Comparison of ENCODE assay signal across 8 cellular contexts in the genomic region with DNA sequence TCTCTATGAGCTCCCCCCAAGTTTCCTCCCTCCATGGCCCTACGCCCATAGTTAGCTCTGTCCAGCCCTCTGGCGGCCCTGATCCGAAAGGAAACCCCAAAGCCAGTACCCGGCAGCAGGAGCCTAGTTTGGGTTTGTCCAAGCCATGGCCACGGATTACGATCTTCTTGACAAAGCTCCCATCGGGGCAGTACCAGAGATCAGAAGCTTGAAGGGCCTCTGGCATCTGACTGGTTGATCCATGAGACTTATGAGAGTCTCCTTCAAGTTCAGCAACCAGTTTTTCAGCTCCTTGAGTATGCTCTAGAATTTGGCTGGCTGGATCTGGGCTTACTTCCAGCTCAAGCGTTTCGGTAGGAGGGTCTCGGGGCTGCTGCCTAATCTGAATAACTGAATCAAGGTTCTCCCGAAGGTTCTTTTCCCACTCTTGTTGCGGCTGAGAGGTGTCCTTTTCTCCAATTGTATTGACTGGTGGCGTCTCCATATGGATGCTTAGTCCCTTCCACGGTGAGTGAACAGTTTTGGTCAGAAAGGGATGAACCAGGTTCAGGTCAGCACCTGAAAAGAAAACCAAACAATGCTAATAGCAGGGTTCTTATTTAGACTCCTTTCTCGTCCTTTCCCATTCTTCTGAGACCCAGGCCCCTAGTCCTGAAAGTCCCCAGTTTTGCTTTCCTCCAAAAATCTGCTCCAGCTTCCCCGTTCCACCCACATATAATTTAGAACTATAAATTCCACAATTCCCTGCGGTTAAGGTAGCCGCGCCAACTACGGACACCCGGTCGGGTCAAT. TPM values are rescaled to one million over a fixed set of nuclear protein-coding genes. Genes with fewer than 3 reads are reported as not detected.
A peak's percentile ranks its signal among the peaks of the same experiment; 100 is the strongest.
DNase-seq lines count a peak whose midpoint lies in the region; ATAC-seq and TF ChIP-seq lines count a peak whose summit lies in the region.

No MANE protein-coding gene starts in this region.

- no peak for TF ChIP-seq POLR2A in gastroesophageal sphincter (IDR thresholded peaks at IDR 0.05)

- no peak for DNase-seq in activated CD8-positive, alpha-beta memory T cell treated with anti-CD3 and anti-CD28 coated beads, Interleukin-2, amount 10 ng/mL, durations not matched to agents 7 days and 5 days
- DNase-seq in activated CD8-positive, alpha-beta memory T cell treated with anti-CD3 and anti-CD28 coated beads, Interleukin-2, amount 50 U/mL, for 48 hours, result no peak
- DNase-seq in T-cell (no peak), NCI-H2081 (lab: John Stamatoyannopoulos, UW) (no peak)

- H3K36me3 Mint-ChIP-seq in activated CD8-positive, alpha-beta memory T cell treated with anti-CD3 and anti-CD28 coated beads, Interleukin-2, amount 10 ng/mL, durations not matched to agents 7 days and 5 days, result peaks cover 13% of the 10 kb centered on the region
- H3K36me3 Mint-ChIP-seq in T-cell, result peaks cover 17% of the 10 kb centered on the region

- peaks cover 4% of the 10 kb centered on the region for H3K27me3 Mint-ChIP-seq in activated CD8-positive, alpha-beta memory T cell treated with anti-CD3 and anti-CD28 coated beads, Interleukin-2, amount 10 ng/mL, durations not matched to agents 7 days and 5 days
- H3K27me3 Mint-ChIP-seq in T-cell, result no peaks in the 10 kb centered on the region

- peak overlapping the region; percentile 27 for H3K9ac ChIP-seq in rectal smooth muscle tissue (ENCODE audit: low read length)

- H3K4me1 ChIP-seq in gastroesophageal sphincter (peaks cover 7 to 49% (median 24%) of the 10 kb centered on the region in 3 donors), rectal smooth muscle tissue (ENCODE audit: control insufficient read depth, insufficient read depth, low read length) (peaks cover 14% of the 10 kb centered on the region)

- 18 to 37% methylated on average over 8 to 16 of the region's 22 CpGs for WGBS in gastroesophageal sphincter (ENCODE audit: low coverage in 1 of 2), 2 donors

- H3K27ac ChIP-seq in gastroesophageal sphincter (peak overlapping the region; percentile 47 to 93 (median 92)), rectal smooth muscle tissue (ENCODE audit: low read depth, low read length) (peak overlapping the region; percentile 95)

- H3K36me3 ChIP-seq in gastroesophageal sphincter (peaks cover 0 to 25% of the 10 kb centered on the region in 2 donors), rectal smooth muscle tissue (ENCODE audit: control insufficient read depth, insufficient read depth, low read length) (peaks cover 8% of the 10 kb centered on the region)

- TF ChIP-seq EP300 in gastroesophageal sphincter (IDR thresholded peaks at IDR 0.05), result no peak

- POLR2A ChIA-PET in T-cell (lab: Charles Lee), result interaction anchor here (0.5 to 0.7 kb wide), 5 partner anchors 18 to 469 kb away, joined by 3 to 7 read pairs (median 3); partner anchors contain the start of gene C6orf47 (in 1 of the 2)

- H3K4me3 Mint-ChIP-seq in activated CD8-positive, alpha-beta memory T cell treated with anti-CD3 and anti-CD28 coated beads, Interleukin-2, amount 10 ng/mL, durations not matched to agents 7 days and 5 days, result peak overlapping the region; percentile 80
- H3K4me3 Mint-ChIP-seq in T-cell, result peak overlapping the region; percentile 86 to 99 (median 88)

- H3K9me3 Mint-ChIP-seq in activated CD8-positive, alpha-beta memory T cell treated with anti-CD3 and anti-CD28 coated beads, Interleukin-2, amount 10 ng/mL, durations not matched to agents 7 days and 5 days (ENCODE audit: low read depth), result no peaks in the 10 kb centered on the region
- no peaks in the 10 kb centered on the region for H3K9me3 Mint-ChIP-seq in T-cell

- ATAC-seq in activated CD8-positive, alpha-beta memory T cell treated with anti-CD3 and anti-CD28 coated beads, Interleukin-2, amount 10 ng/mL, durations not matched to agents 7 days and 5 days, result no peak
- ATAC-seq in T-cell (replicated peaks in 1 of 4) (peak in 1 of 4 experiments; percentile 14), gastroesophageal sphincter (peak; percentile 50), HG03045 (IDR thresholded peaks at IDR 0.05; ENCODE audit: unreplicated experiment) (no peak), GM18498 (IDR thresholded peaks at IDR 0.05; ENCODE audit: unreplicated experiment) (no peak)

- no peak for TF ChIP-seq CTCF in gastroesophageal sphincter (IDR thresholded peaks at IDR 0.05)

- H3K4me3 ChIP-seq in gastroesophageal sphincter (peak overlapping the region; percentile 50 to 89), rectal smooth muscle tissue (ENCODE audit: low read length) (peak overlapping the region; percentile 81)

- H3K4me1 Mint-ChIP-seq in activated CD8-positive, alpha-beta memory T cell treated with anti-CD3 and anti-CD28 coated beads, Interleukin-2, amount 10 ng/mL, durations not matched to agents 7 days and 5 days, result peaks cover 36% of the 10 kb centered on the region
- peaks cover 46 to 49% (median 49%) of the 10 kb centered on the region in 3 donors for H3K4me1 Mint-ChIP-seq in T-cell

- CTCF ChIA-PET in activated CD8-positive, alpha-beta memory T cell treated with anti-CD3 and anti-CD28 coated beads, Interleukin-2, amount 10 ng/mL, durations not matched to agents 7 days and 5 days (lab: Charles Lee), result interaction anchor here (0.7 to 5.0 kb wide), 6 partner anchors 11 to 532 kb away, joined by 3 to 47 read pairs (median 7); partner anchors contain the start of gene GPSM3
- CTCF ChIA-PET in T-cell (lab: Charles Lee), result no interaction called here

- H3K27me3 ChIP-seq in gastroesophageal sphincter (no peaks in the 10 kb centered on the region), rectal smooth muscle tissue (ENCODE audit: control insufficient read depth, insufficient read depth, low read length) (no peaks in the 10 kb centered on the region)

- H3K27ac Mint-ChIP-seq in activated CD8-positive, alpha-beta memory T cell treated with anti-CD3 and anti-CD28 coated beads, Interleukin-2, amount 10 ng/mL, durations not matched to agents 7 days and 5 days, result peak overlapping the region; percentile 98
- H3K27ac Mint-ChIP-seq in T-cell, result peak overlapping the region; percentile 87 to 93

- H3K9me3 ChIP-seq in gastroesophageal sphincter, result no peaks in the 10 kb centered on the region

RNA-seq across cellular contexts. Expression of gene FKBPL, which starts 0.6 kb away (rescaled TPM):
- total RNA-seq in activated CD8-positive, alpha-beta memory T cell treated with anti-CD3 and anti-CD28 coated beads, Interleukin-2, amount 10 ng/mL, durations not matched to agents 7 days and 5 days, result 1 to 10 TPM; 7.4 to 7.9 TPM
- total RNA-seq in T-cell (1 to 10 TPM in 4 of 5 donors, under 1 TPM in 1; 0.83 to 3.7 (median 1.5) TPM), gastroesophageal sphincter (1 to 10 TPM; 2.3 to 4.2 (median 3.7) TPM)

RNA-seq across cellular contexts. Expression of gene ATF6B, which starts 1.4 kb away (rescaled TPM):
- 100 to 1,000 TPM; 119 to 135 TPM for total RNA-seq in activated CD8-positive, alpha-beta memory T cell treated with anti-CD3 and anti-CD28 coated beads, Interleukin-2, amount 10 ng/mL, durations not matched to agents 7 days and 5 days
- total RNA-seq in T-cell (100 to 1,000 TPM; 106 to 151 (median 145) TPM), gastroesophageal sphincter (10 to 100 TPM; 13.3 to 26.9 (median 25.2) TPM)

RNA-seq across cellular contexts. Expression of gene TNXB, which starts 20.4 kb away (rescaled TPM):
- 1 to 10 TPM; 3.1 to 5.5 TPM for total RNA-seq in activated CD8-positive, alpha-beta memory T cell treated with anti-CD3 and anti-CD28 coated beads, Interleukin-2, amount 10 ng/mL, durations not matched to agents 7 days and 5 days
- total RNA-seq in T-cell (10 to 100 TPM in 4 of 5 donors, 1 to 10 TPM in 1; 8.0 to 20.9 (median 15.4) TPM), gastroesophageal sphincter (100 to 1,000 TPM; 148 to 394 (median 190) TPM)

RNA-seq across cellular contexts. Expression of gene PRRT1, which starts 22.2 kb away (rescaled TPM):
- under 1 TPM; 0.23 to 0.28 TPM for total RNA-seq in activated CD8-positive, alpha-beta memory T cell treated with anti-CD3 and anti-CD28 coated beads, Interleukin-2, amount 10 ng/mL, durations not matched to agents 7 days and 5 days
- 1 to 10 TPM; 1.7 to 3.3 (median 2.3) TPM for total RNA-seq in T-cell
- total RNA-seq in gastroesophageal sphincter, result 1 to 10 TPM; 1.2 to 4.8 (median 3.1) TPM

RNA-seq across cellular contexts. Expression of gene PPT2, which starts 24.4 kb away (rescaled TPM):
- total RNA-seq in activated CD8-positive, alpha-beta memory T cell treated with anti-CD3 and anti-CD28 coated beads, Interleukin-2, amount 10 ng/mL, durations not matched to agents 7 days and 5 days, result 10 to 100 TPM; 13.9 to 21.9 TPM
- total RNA-seq in T-cell (10 to 100 TPM; 11.2 to 25.6 (median 19.3) TPM), gastroesophageal sphincter (100 to 1,000 TPM in 1 of 4 donors, 10 to 100 TPM in 3; 16.0 to 120 (median 25.5) TPM)

Comparison
In these comparisons a context has a peak if more than half of its experiments do, and no peak if none do; other contexts are left out.
1. RNA of gene TNXB, which starts 20.4 kb away (total RNA-seq): 148 to 394 TPM in gastroesophageal sphincter; 8.0 to 20.9 TPM in T-cell and 3.1 to 5.5 TPM in activated CD8-positive, alpha-beta memory T cell treated with anti-CD3 and anti-CD28 coated beads, Interleukin-2, amount 10 ng/mL, durations not matched to agents 7 days and 5 days; every median in the first group is over 4 times any median in the second.